ENCODE assay signal across 27 cellular contexts in genomic region chr16:11449716-11450115, GRCh38.
"Had no signal": no experiment of that assay in that cellular context is flagged by ENCODE, and none has a peak within 500 bp of the region (broad histone marks: within the 10 kb centered on the region; RNA-seq: fewer than 3 reads in every experiment).

No MANE protein-coding gene starts in this region.

- H3K36me3 Mint-ChIP-seq: type B pancreatic cell had no signal

- H3K4me3 Mint-ChIP-seq: immature natural killer cell; naive thymus-derived CD8-positive, alpha-beta T cell; stimulated activated memory B cell treated with anti-CD40 and anti-IgM and Interleukin-4, amounts not matched to agents 10 μg/mL and 1 μg/mL and 100 μg/mL, for 72 hours; stimulated activated naive CD8-positive, alpha-beta T cell treated with anti-CD3 and anti-CD28 coated beads, Interleukin-15, amount 100 ng/mL, for 72 hours; type B pancreatic cell had no signal

- H3K27ac Mint-ChIP-seq: immature natural killer cell; stimulated activated memory B cell treated with anti-CD40 and anti-IgM and Interleukin-4, amounts not matched to agents 10 μg/mL and 1 μg/mL and 100 μg/mL, for 72 hours; type B pancreatic cell had no signal

- H3K27me3 ChIP-seq: left lung, pancreas, sigmoid colon, tibial nerve, uterus had no signal

- H3K4me1 Mint-ChIP-seq: immature natural killer cell; stimulated activated memory B cell treated with anti-CD40 and anti-IgM and Interleukin-4, amounts not matched to agents 10 μg/mL and 1 μg/mL and 100 μg/mL, for 72 hours; stimulated activated naive CD8-positive, alpha-beta T cell treated with anti-CD3 and anti-CD28 coated beads, Interleukin-15, amount 100 ng/mL, for 72 hours had no signal

- H3K36me3 ChIP-seq: left lung, lower lobe of right lung, pancreas, prostate gland, sigmoid colon, uterus had no signal

- H3K4me3 ChIP-seq: left lung, lower lobe of right lung, pancreas, prostate gland, sigmoid colon, tibial nerve, uterus had no signal

- H3K4me1 ChIP-seq: left lung, lower lobe of right lung, pancreas, prostate gland, sigmoid colon, uterus had no signal

- ATAC-seq: left colon; left lung; lower lobe of right lung; naive thymus-derived CD8-positive, alpha-beta T cell; pancreas; right cardiac atrium; stimulated activated memory B cell treated with anti-CD40 and anti-IgM and Interleukin-4, amounts not matched to agents 10 μg/mL and 1 μg/mL and 100 μg/mL, for 72 hours; stimulated activated naive CD8-positive, alpha-beta T cell treated with anti-CD3 and anti-CD28 coated beads, Interleukin-15, amount 100 ng/mL, for 72 hours had no signal

- DNase-seq: hypothalamus; immature natural killer cell; kidney; left colon; lower lobe of right lung; mammary epithelial cell; mesenchymal stem cell; naive thymus-derived CD8-positive, alpha-beta T cell; nucleus accumbens; pancreas; retina; sigmoid colon; small intestine; stimulated activated CD4-positive, alpha-beta T cell treated with anti-CD3 and anti-CD28 coated beads, Interleukin-1b, Interleukin-23, amount 100 ng/mL, for 48 hours; stimulated activated CD4-positive, alpha-beta T cell treated with anti-CD3 and anti-CD28 coated beads, Interleukin-2, amount 100 ng/mL, for 48 hours; stimulated activated CD4-positive, alpha-beta T cell treated with anti-CD3 and anti-CD28 coated beads, Interleukin-4, amount 100 ng/mL, for 4 hours; stimulated activated CD8-positive, alpha-beta memory T cell treated with anti-CD3 and anti-CD28 coated beads, Interleukin-4, amount 100 ng/mL, for 48 hours; stimulated activated naive CD4-positive, alpha-beta T cell treated with Interleukin-2 at 50 U/mL for 16 hours; stimulated activated naive CD8-positive, alpha-beta T cell treated with anti-CD3 and anti-CD28 coated beads, Interleukin-15, amount 100 ng/mL, for 72 hours; substantia nigra; uterus had no signal

- H3K27me3 Mint-ChIP-seq: naive thymus-derived CD8-positive, alpha-beta T cell; stimulated activated memory B cell treated with anti-CD40 and anti-IgM and Interleukin-4, amounts not matched to agents 10 μg/mL and 1 μg/mL and 100 μg/mL, for 72 hours; stimulated activated naive CD8-positive, alpha-beta T cell treated with anti-CD3 and anti-CD28 coated beads, Interleukin-15, amount 100 ng/mL, for 72 hours had no signal

- H3K27ac ChIP-seq: left lung, lower lobe of right lung, pancreas, prostate gland, sigmoid colon, tibial nerve, uterus had no signal

- H3K9me3 Mint-ChIP-seq: immature natural killer cell had no signal

- H3K9me3 ChIP-seq: left lung, lower lobe of right lung, pancreas, prostate gland, sigmoid colon, tibial nerve, uterus had no signal
